Comparison of ENCODE assay signal across 16 cellular contexts in the genomic region with DNA sequence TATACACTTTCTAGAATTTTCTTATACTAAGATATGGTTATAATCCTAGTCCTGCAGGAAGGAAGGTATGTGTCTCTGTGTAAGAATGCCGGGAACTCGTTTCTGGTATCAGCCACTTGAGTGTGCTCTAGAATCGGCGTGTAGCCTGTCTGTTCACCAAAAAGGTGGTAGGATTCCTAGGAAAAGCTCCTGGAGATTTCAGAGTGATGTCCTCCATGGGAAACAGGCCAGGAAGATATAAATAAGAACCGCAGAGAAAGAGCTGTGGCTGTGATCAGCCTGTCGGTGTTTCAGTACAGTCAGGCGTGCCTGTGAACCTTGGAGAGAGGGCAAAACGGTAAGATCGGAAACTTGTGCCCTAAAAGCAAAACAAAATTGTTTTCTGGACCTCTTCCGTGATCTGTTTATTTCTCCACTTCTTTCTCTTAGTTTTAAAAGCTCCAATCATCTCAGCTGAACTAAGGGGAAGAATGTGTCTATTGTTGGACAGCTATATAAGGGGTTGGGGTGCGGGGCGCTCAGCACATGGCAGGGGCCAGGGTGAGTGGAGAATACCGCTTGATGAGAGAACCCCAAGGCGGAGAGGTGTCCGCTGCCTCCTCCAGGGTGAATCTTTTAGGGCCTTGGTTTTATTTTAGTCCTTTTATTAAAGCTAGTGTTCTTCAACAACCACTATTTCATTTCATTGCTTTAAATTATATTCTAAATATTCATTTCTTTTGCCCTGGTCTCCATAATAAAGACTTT.
DNase-seq lines count a peak whose midpoint lies in the region; FAIRE-seq and TF ChIP-seq lines count a peak whose summit lies in the region.
"Had no signal": no experiment of that assay in that cellular context is flagged by ENCODE, and none has a peak within 500 bp of the region (broad histone marks: within the 10 kb centered on the region; RNA-seq: fewer than 3 reads in every experiment).

No MANE protein-coding gene starts in this region.

- H3K9me3 ChIP-seq in keratinocyte (ENCODE audit: control insufficient read depth, low read depth, low read length) (no peaks in the 10 kb centered on the region), Peyer's patch (no peaks in the 10 kb centered on the region)
- H3K9me3 ChIP-seq: esophagus squamous epithelium, neutrophil, upper lobe of left lung had no signal

- H3K4me1 ChIP-seq in keratinocyte (ENCODE audit: control insufficient read depth, extremely low read depth, insufficient read depth, low read length) (no peaks in the 10 kb centered on the region), Peyer's patch (no peaks in the 10 kb centered on the region)
- H3K4me1 ChIP-seq: esophagus squamous epithelium, upper lobe of left lung had no signal

- no peak overlapping the region for H3K27ac ChIP-seq in dorsolateral prefrontal cortex
- no peak overlapping the region for H3K27ac ChIP-seq in keratinocyte (ENCODE audit: control insufficient read depth, insufficient read depth, low read length)
- H3K27ac ChIP-seq in Peyer's patch: no peak overlapping the region
- H3K27ac ChIP-seq: esophagus squamous epithelium, neutrophil, upper lobe of left lung had no signal

- FAIRE-seq in keratinocyte (lab: Jason Lieb, UNC): no peak

- H4K20me1 ChIP-seq in keratinocyte (ENCODE audit: control insufficient read depth, extremely low read depth, insufficient read depth, low read length): no peaks in the 10 kb centered on the region

- H2AFZ ChIP-seq in keratinocyte (ENCODE audit: control insufficient read depth, low read length): peak overlapping the region; percentile 19

- H3K36me3 ChIP-seq in keratinocyte (ENCODE audit: control insufficient read depth in 2 of 2, extremely low read depth in 1 of 2, insufficient read depth in 2 of 2, low read length in 2 of 2) (no peaks in the 10 kb centered on the region), Peyer's patch (no peaks in the 10 kb centered on the region)
- H3K36me3 ChIP-seq: esophagus squamous epithelium, neutrophil, upper lobe of left lung had no signal

- H3K27me3 ChIP-seq in dorsolateral prefrontal cortex: no peaks in the 10 kb centered on the region
- no peaks in the 10 kb centered on the region for H3K27me3 ChIP-seq in keratinocyte (ENCODE audit: control insufficient read depth, extremely low read depth, insufficient read depth, low read length)
- H3K27me3 ChIP-seq in Peyer's patch: no peaks in the 10 kb centered on the region
- H3K27me3 ChIP-seq: esophagus squamous epithelium, neutrophil, upper lobe of left lung had no signal

- no peak for TF ChIP-seq POLR2A in Peyer's patch (IDR thresholded peaks at IDR 0.05)

- H3K79me2 ChIP-seq in keratinocyte (ENCODE audit: control insufficient read depth, insufficient read depth, low read length): no peaks in the 10 kb centered on the region

- dilution Hi-C loops in keratinocyte (cut with MboI; ENCODE audit: extremely low pct_ligation_motif_present, low sequenced_read_pairs): no loop called here

- DNase-seq in AG10803 (ENCODE audit: low read depth) (peak; percentile 12), OCI-M1 (lab: John Stamatoyannopoulos, UW) (peak; percentile 12), dorsolateral prefrontal cortex (no peak), keratinocyte (ENCODE audit: low read depth, low spot score) (no peak), NCI-H187 treated with DMSO at 0.1 percent for 48 hours (lab: John Stamatoyannopoulos, UW) (no peak), GM03348 (ENCODE audit: low spot score) (no peak), Peyer's patch (no peak), DMS79 (lab: John Stamatoyannopoulos, UW) (no peak)
- DNase-seq: amniotic stem cell, DMS79 treated with DMSO at 0.1 percent for 48 hours, esophagus squamous epithelium, immature natural killer cell, KG1, NCI-H2227 treated with DMSO at 0.1 percent for 48 hours had no signal

- H3K9ac ChIP-seq in keratinocyte (ENCODE audit: control insufficient read depth, extremely low read depth, insufficient read depth, low read length): no peak overlapping the region

- H3K4me3 ChIP-seq in AG10803 (ENCODE audit: low read length) (no peak overlapping the region), dorsolateral prefrontal cortex (peak overlapping the region in 45 of 59 donors; percentile 4 to 55 (median 33)), keratinocyte (ENCODE audit: control insufficient read depth in 2 of 3, extremely low read depth in 1 of 3, insufficient read depth in 2 of 3, low read depth in 1 of 3, low read length in 3 of 3) (no peak overlapping the region), Peyer's patch (no peak overlapping the region)
- H3K4me3 ChIP-seq: esophagus squamous epithelium, upper lobe of left lung had no signal

- TF ChIP-seq CTCF in AG10803 (conservative IDR thresholded peaks at IDR 0.05; ENCODE audit: low read length) (no peak; the same call in 1 of the 2 replicates), dorsolateral prefrontal cortex (IDR thresholded peaks at IDR 0.05 in 54 of 56, conservative IDR thresholded peaks at IDR 0.05 in 2 of 56; ENCODE audit: low read depth in 1 of 56, partially characterized antibody in 56 of 56) (peak in 17 of 56 donors; percentile 10 to 33 (median 20)), keratinocyte (optimal IDR thresholded peaks at IDR 0.05 in 1 of 3, IDR thresholded peaks at IDR 0.05 in 1 of 3, conservative IDR thresholded peaks at IDR 0.05 in 1 of 3; ENCODE audit: extremely low read depth in 1 of 3, insufficient read depth in 2 of 3, low read length in 3 of 3) (peak in 1 of 3 experiments; percentile 25), Peyer's patch (IDR thresholded peaks at IDR 0.05) (no peak)

- no peak overlapping the region for H3K4me2 ChIP-seq in keratinocyte (ENCODE audit: control insufficient read depth, extremely low read depth, insufficient read depth, low read depth, low read length)

- intact Hi-C loops in dorsolateral prefrontal cortex (cut with DNase I): no loop called here

- H3K9me1 ChIP-seq in keratinocyte (ENCODE audit: control insufficient read depth, extremely low read depth, insufficient read depth, low read length): no peaks in the 10 kb centered on the region

Comparison
In these comparisons a context has a peak if more than half of its experiments do, and no peak if none do; other contexts are left out.
1. DNase-seq: peak in AG10803 (single experiment) and OCI-M1 (single experiment); none in dorsolateral prefrontal cortex (0 of 10), keratinocyte (single experiment), NCI-H187 treated with DMSO at 0.1 percent for 48 hours (single experiment), GM03348 (single experiment), Peyer's patch (0 of 3) and DMS79 (single experiment).
2. H3K4me3 ChIP-seq: peak in dorsolateral prefrontal cortex (45 of 59); none in AG10803 (single experiment), keratinocyte (0 of 3) and Peyer's patch (0 of 4).